In genomic region chr6:108293527-108294296, GRCh38 we compare ENCODE assay signal across 8 cellular contexts. TPM values are rescaled to one million over a fixed set of nuclear protein-coding genes. Genes with fewer than 3 reads are reported as not detected.
DNase-seq lines count a peak whose midpoint lies in the region; ATAC-seq and TF ChIP-seq lines count a peak whose summit lies in the region.

No MANE protein-coding gene starts in this region.

- peak overlapping the region; percentile 71 for H3K4me2 ChIP-seq in parathyroid adenoma (ENCODE audit: low read length)

- no peaks in the 10 kb centered on the region for H3K27me3 ChIP-seq in parathyroid adenoma (ENCODE audit: control insufficient read depth, insufficient read depth, low read length)

- no peak for TF ChIP-seq CTCF in GM12865 (IDR thresholded peaks at IDR 0.05; ENCODE audit: insufficient read depth, low read depth, low read length, missing control alignments)
- no peak for TF ChIP-seq CTCF in endothelial cell (IDR thresholded peaks at IDR 0.05; ENCODE audit: unreplicated experiment)
- no peak for TF ChIP-seq CTCF in parathyroid adenoma (IDR thresholded peaks at IDR 0.05)

- ATAC-seq in HG03460 (IDR thresholded peaks at IDR 0.05; ENCODE audit: unreplicated experiment) (no peak), GM19035 (IDR thresholded peaks at IDR 0.05; ENCODE audit: unreplicated experiment) (no peak)

- H3K27ac Mint-ChIP-seq in endothelial cell (ENCODE audit: unreplicated experiment) = no peak overlapping the region

- peaks cover 6% of the 10 kb centered on the region for H3K4me1 ChIP-seq in parathyroid adenoma

- no peaks in the 10 kb centered on the region for H3K79me2 ChIP-seq in parathyroid adenoma

- H3K27me3 Mint-ChIP-seq in endothelial cell (ENCODE audit: unreplicated experiment) = peaks cover 1% of the 10 kb centered on the region

- H3K36me3 ChIP-seq in parathyroid adenoma (ENCODE audit: control insufficient read depth, insufficient read depth, low read length) = no peaks in the 10 kb centered on the region

- peak overlapping the region; percentile 95 for H2AFZ ChIP-seq in parathyroid adenoma

- peak overlapping the region; percentile 97 for H3K4me3 Mint-ChIP-seq in endothelial cell (ENCODE audit: unreplicated experiment)

- H3K9me3 Mint-ChIP-seq in endothelial cell (ENCODE audit: unreplicated experiment) = no peaks in the 10 kb centered on the region

- peaks cover 13% of the 10 kb centered on the region for H3K4me1 Mint-ChIP-seq in endothelial cell (ENCODE audit: unreplicated experiment)

- H3K4me3 ChIP-seq in GM12865 (ENCODE audit: low read depth, low read length) = peak overlapping the region; percentile 92
- peak overlapping the region; percentile 80 for H3K4me3 ChIP-seq in parathyroid adenoma (ENCODE audit: low read depth, low read length)

- no peaks in the 10 kb centered on the region for H3K9me3 ChIP-seq in parathyroid adenoma (ENCODE audit: control insufficient read depth, low read length)

- no peak overlapping the region for H3K9ac ChIP-seq in parathyroid adenoma

- no peak for DNase-seq in GM12865 (ENCODE audit: low read depth)
- peak; percentile 17 for DNase-seq in RKO (ENCODE audit: low spot score)
- DNase-seq in endothelial cell (ENCODE audit: low spot score) = no peak
- no peak for DNase-seq in Ammon's horn (ENCODE audit: low spot score)
- DNase-seq in NCI-H1105 (lab: John Stamatoyannopoulos, UW) = no peak

- H3K36me3 Mint-ChIP-seq in endothelial cell (ENCODE audit: low read depth, unreplicated experiment) = no peaks in the 10 kb centered on the region

- H3K27ac ChIP-seq in parathyroid adenoma = peak overlapping the region; percentile 89

RNA-seq across cellular contexts. Expression of gene AFG1L, which starts 1.1 kb away (rescaled TPM):
- 5.7 TPM for total RNA-seq in endothelial cell (ENCODE audit: unreplicated experiment)

RNA-seq across cellular contexts. Expression of gene SNX3, which starts 32.9 kb away (rescaled TPM):
- total RNA-seq in endothelial cell (ENCODE audit: unreplicated experiment) = 264 TPM
